1 cellular context compared by ENCODE assay signal in the genomic region with DNA sequence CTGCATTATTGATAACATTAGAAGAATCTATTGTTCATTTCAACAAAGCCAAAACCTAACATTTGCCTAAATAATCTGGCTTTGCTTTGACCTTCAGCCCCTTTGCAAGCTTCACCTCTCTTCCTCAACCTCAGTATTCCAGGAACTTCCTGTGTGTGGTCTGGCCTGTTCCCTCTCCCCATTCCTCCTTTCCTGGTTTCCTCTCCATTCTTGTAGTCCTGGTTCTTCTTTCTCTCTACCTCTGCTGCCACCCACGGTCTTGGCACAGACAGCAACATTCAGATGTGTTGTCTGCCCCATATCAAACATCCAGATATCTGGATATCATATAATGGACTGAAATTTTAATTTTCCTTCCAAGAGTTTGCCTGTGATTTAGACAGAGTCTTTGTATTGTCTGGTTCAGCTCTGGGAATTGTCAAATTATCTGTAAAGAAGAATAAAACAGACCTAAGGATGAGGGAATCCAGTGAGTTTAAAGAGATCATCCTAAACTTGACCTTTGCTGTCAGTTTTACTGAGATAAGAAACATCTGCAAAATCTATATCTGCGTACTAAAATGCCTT.
TF ChIP-seq lines count a peak whose summit lies in the region.

No MANE protein-coding gene starts in this region.

TF ChIP-seq in IMR-90, 13 proteins besides CTCF, POLR2A, EP300 and RAD21:
- TF ChIP-seq SMC3 (IDR thresholded peaks at IDR 0.05; ENCODE audit: low read depth, low read length) (no peak), BHLHE40 (IDR thresholded peaks at IDR 0.05; ENCODE audit: low read depth, low read length) (no peak), RFX5 (IDR thresholded peaks at IDR 0.05; ENCODE audit: low read depth, low read length) (no peak), CHD1 (IDR thresholded peaks at IDR 0.05; ENCODE audit: low read depth, low read length) (no peak)
- TF ChIP-seq, protein P1, sequence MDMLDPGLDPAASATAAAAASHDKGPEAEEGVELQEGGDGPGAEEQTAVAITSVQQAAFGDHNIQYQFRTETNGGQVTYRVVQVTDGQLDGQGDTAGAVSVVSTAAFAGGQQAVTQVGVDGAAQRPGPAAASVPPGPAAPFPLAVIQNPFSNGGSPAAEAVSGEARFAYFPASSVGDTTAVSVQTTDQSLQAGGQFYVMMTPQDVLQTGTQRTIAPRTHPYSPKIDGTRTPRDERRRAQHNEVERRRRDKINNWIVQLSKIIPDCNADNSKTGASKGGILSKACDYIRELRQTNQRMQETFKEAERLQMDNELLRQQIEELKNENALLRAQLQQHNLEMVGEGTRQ (IDR thresholded peaks at IDR 0.05; ENCODE audit: low read depth, low read length) = no peak
